In the genomic region with DNA sequence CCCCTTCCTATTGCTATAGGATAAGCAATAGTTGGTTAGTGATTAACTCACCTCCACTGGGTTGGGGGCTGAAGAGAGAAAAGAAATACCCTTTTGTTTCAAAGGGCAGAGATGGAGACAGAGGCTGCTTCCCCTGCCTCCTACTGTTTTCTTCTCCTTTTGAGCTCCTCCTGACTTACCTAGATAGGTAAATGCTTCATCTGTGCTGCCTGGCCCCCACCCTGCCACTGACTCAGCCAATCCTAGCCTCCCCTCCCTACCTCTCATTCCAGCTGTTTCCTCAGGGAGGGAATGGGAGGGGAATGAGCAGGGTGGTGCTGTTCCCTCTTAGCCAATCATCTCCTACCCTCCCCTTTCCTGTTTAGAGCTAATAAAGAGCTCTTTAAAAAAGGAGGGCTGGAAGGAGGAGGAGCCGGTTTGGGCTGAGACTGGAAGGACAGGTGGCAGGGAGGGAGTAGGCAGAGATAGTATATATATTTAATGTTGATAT, we compare ENCODE assay signal across 13 cellular contexts. TPM values are rescaled to one million over a fixed set of nuclear protein-coding genes. Genes with fewer than 3 reads are reported as not detected.
DNase-seq lines count a peak whose midpoint lies in the region; ATAC-seq and TF ChIP-seq lines count a peak whose summit lies in the region.
"Had no signal": no experiment of that assay in that cellular context is flagged by ENCODE, and none has a peak within 500 bp of the region (broad histone marks: within the 10 kb centered on the region; RNA-seq: fewer than 3 reads in every experiment).

TSS of gene C1orf116 (minus strand) at position 229 of the 490 bp plus-strand sequence. CDS start 5,158 bp downstream, outside the sequence.

- H3K4me1 ChIP-seq in duodenal mucosa (ENCODE audit: control insufficient read depth in 1 of 2, insufficient read depth in 2 of 2, low read length in 2 of 2) (peaks cover 14 to 35% of the 10 kb centered on the region in 2 donors), mucosa of rectum (ENCODE audit: control insufficient read depth in 2 of 2, insufficient read depth in 2 of 2, low read length in 2 of 2) (peaks cover 32 to 58% of the 10 kb centered on the region in 2 donors)

- intact Hi-C loops in sciatic nerve (cut with DNase I), result no loop called here

- no peaks in the 10 kb centered on the region for H3K36me3 ChIP-seq in duodenal mucosa (ENCODE audit: control insufficient read depth in 1 of 2, insufficient read depth in 2 of 2, low read length in 2 of 2)
- H3K36me3 ChIP-seq in mucosa of rectum (ENCODE audit: control insufficient read depth in 2 of 2, insufficient read depth in 2 of 2, low read length in 2 of 2), result no peaks in the 10 kb centered on the region

- H3K9ac ChIP-seq in duodenal mucosa (ENCODE audit: low read depth in 1 of 2, low read length in 2 of 2) (peak within 1 kb of the TSS; percentile 64 to 78), mucosa of rectum (ENCODE audit: low read depth in 1 of 2, low read length in 2 of 2) (peak within 1 kb of the TSS; percentile 75 to 76)

- DNase-seq in DMS53 treated with DMSO at 0.1 percent for 48 hours (lab: John Stamatoyannopoulos, UW; ENCODE audit: unreplicated experiment) (peak; percentile 98), NCI-H2081 treated with DMSO at 0.1 percent for 48 hours (lab: John Stamatoyannopoulos, UW) (peak; percentile 80), sciatic nerve (ENCODE audit: low spot score) (no peak), osteocyte (ENCODE audit: extremely low spot score, unreplicated experiment) (no peak)
- no peak for DNase-seq in central memory CD4-positive, alpha-beta T cell
- DNase-seq in activated effector memory CD4-positive, alpha-beta T cell treated with anti-CD3 and anti-CD28 coated beads, Interleukin-2, amount 50 U/mL, for 16 hours, result no peak
- DNase-seq: anterior cingulate cortex, DND-41, head of caudate nucleus, KBM-7, T1000 had no signal

- H3K4me3 Mint-ChIP-seq in osteocyte (ENCODE audit: unreplicated experiment), result no peak within 1 kb of the TSS

- H3K27ac ChIP-seq in duodenal mucosa (ENCODE audit: low read depth, low read length) (peak within 1 kb of the TSS; percentile 90), mucosa of rectum (ENCODE audit: low read depth in 2 of 2, low read length in 2 of 2) (peak within 1 kb of the TSS; percentile 95 to 96)

- TF ChIP-seq CTCF in osteocyte (IDR thresholded peaks at IDR 0.05), result no peak

- peak within 1 kb of the TSS; percentile 62 to 77 for H3K4me3 ChIP-seq in duodenal mucosa (ENCODE audit: low read depth in 1 of 2, low read length in 2 of 2)
- peak within 1 kb of the TSS; percentile 59 to 82 for H3K4me3 ChIP-seq in mucosa of rectum (ENCODE audit: low read length in 2 of 2)

- H3K9me3 Mint-ChIP-seq in osteocyte (ENCODE audit: unreplicated experiment), result no peaks in the 10 kb centered on the region

- H3K27me3 Mint-ChIP-seq in osteocyte (ENCODE audit: unreplicated experiment), result peaks cover 61% of the 10 kb centered on the region

- no peak within 1 kb of the TSS for H3K27ac Mint-ChIP-seq in osteocyte (ENCODE audit: unreplicated experiment)

- H3K9me3 ChIP-seq in duodenal mucosa (ENCODE audit: control insufficient read depth in 1 of 2, low read length in 2 of 2) (no peaks in the 10 kb centered on the region), mucosa of rectum (ENCODE audit: control insufficient read depth in 2 of 2, low read length in 2 of 2) (no peaks in the 10 kb centered on the region)

- peaks cover 0 to 3% of the 10 kb centered on the region in 2 donors for H3K27me3 ChIP-seq in duodenal mucosa (ENCODE audit: control insufficient read depth in 1 of 2, insufficient read depth in 2 of 2, low read length in 2 of 2)
- H3K27me3 ChIP-seq in mucosa of rectum (ENCODE audit: control insufficient read depth in 2 of 2, insufficient read depth in 2 of 2, low read length in 2 of 2), result peaks cover 0 to 9% of the 10 kb centered on the region in 2 donors

- ATAC-seq in sciatic nerve, result no peak

- H3K4me1 Mint-ChIP-seq in osteocyte (ENCODE audit: unreplicated experiment), result no peaks in the 10 kb centered on the region

- no peaks in the 10 kb centered on the region for H3K36me3 Mint-ChIP-seq in osteocyte (ENCODE audit: unreplicated experiment)

RNA-seq across cellular contexts. Expression of gene C1orf116, which starts in this region (rescaled TPM):
- total RNA-seq in sciatic nerve (0.49 TPM), osteocyte (not detected in 2 replicates)

Comparison
In these comparisons a context has a peak if more than half of its experiments do, and no peak if none do; other contexts are left out.
1. DNase-seq: peak in DMS53 treated with DMSO at 0.1 percent for 48 hours (single experiment) and NCI-H2081 treated with DMSO at 0.1 percent for 48 hours (single experiment); none in central memory CD4-positive, alpha-beta T cell (single experiment), sciatic nerve (single experiment), osteocyte (single experiment) and activated effector memory CD4-positive, alpha-beta T cell treated with anti-CD3 and anti-CD28 coated beads, Interleukin-2, amount 50 U/mL, for 16 hours (single experiment).